10 cellular contexts compared by ENCODE assay signal in genomic region chr2:19021100-19021476, GRCh38.
DNase-seq lines count a peak whose midpoint lies in the region; ATAC-seq and TF ChIP-seq lines count a peak whose summit lies in the region.
"Had no signal": no experiment of that assay in that cellular context is flagged by ENCODE, and none has a peak within 500 bp of the region (broad histone marks: within the 10 kb centered on the region; RNA-seq: fewer than 3 reads in every experiment).

No MANE protein-coding gene starts in this region.

- H3K27me3 ChIP-seq in heart left ventricle (no peaks in the 10 kb centered on the region), esophagus squamous epithelium (no peaks in the 10 kb centered on the region)

- TF ChIP-seq POLR2A in heart left ventricle (IDR thresholded peaks at IDR 0.05) (no peak), esophagus squamous epithelium (IDR thresholded peaks at IDR 0.05) (no peak)

- H3K36me3 ChIP-seq in heart left ventricle (no peaks in the 10 kb centered on the region), esophagus squamous epithelium (no peaks in the 10 kb centered on the region)

- no peak overlapping the region for H3K4me3 Mint-ChIP-seq in activated T-cell treated with anti-CD3 and anti-CD28 coated beads, Interleukin-2, amount 50 U/mL, for 4 hours
- H3K4me3 Mint-ChIP-seq in stimulated activated effector memory CD8-positive, alpha-beta T cell treated with anti-CD3 and anti-CD28 coated beads, Interleukin-12 subunit alpha, Interleukin-12 subunit beta, amount 100 ng/mL, for 72 hours = no peak overlapping the region

- peaks cover 4% of the 10 kb centered on the region for H3K36me3 Mint-ChIP-seq in activated T-cell treated with anti-CD3 and anti-CD28 coated beads, Interleukin-2, amount 50 U/mL, for 4 hours (ENCODE audit: insufficient read depth)
- H3K36me3 Mint-ChIP-seq in stimulated activated effector memory CD8-positive, alpha-beta T cell treated with anti-CD3 and anti-CD28 coated beads, Interleukin-12 subunit alpha, Interleukin-12 subunit beta, amount 100 ng/mL, for 72 hours = no peaks in the 10 kb centered on the region

- TF ChIP-seq CTCF in heart left ventricle (IDR thresholded peaks at IDR 0.05) = no peak
- TF ChIP-seq CTCF in esophagus squamous epithelium (IDR thresholded peaks at IDR 0.05) = no peak

- peak; percentile 71 to 96 (median 84) for ATAC-seq in heart left ventricle
- ATAC-seq in HG03432 (IDR thresholded peaks at IDR 0.05; ENCODE audit: unreplicated experiment) = no peak
- no peak for ATAC-seq in activated T-cell treated with anti-CD3 and anti-CD28 coated beads, Interleukin-2, amount 50 U/mL, for 4 hours
- no peak for ATAC-seq in stimulated activated effector memory CD8-positive, alpha-beta T cell treated with anti-CD3 and anti-CD28 coated beads, Interleukin-12 subunit alpha, Interleukin-12 subunit beta, amount 100 ng/mL, for 72 hours

- peak; percentile 57 for DNase-seq in GM04504 (ENCODE audit: low read depth)
- peak; percentile 70 for DNase-seq in SW480 (ENCODE audit: low spot score)
- DNase-seq in heart left ventricle = no peak
- DNase-seq in renal cortical epithelial cell (ENCODE audit: low read depth) = peak; percentile 81
- DNase-seq in activated T-cell treated with anti-CD3 and anti-CD28 coated beads, Interleukin-2, amount 50 U/mL, for 4 hours = no peak
- DNase-seq in esophagus squamous epithelium (lab: John Stamatoyannopoulos, UW) = no peak
- no peak for DNase-seq in stimulated activated effector memory CD8-positive, alpha-beta T cell treated with anti-CD3 and anti-CD28 coated beads, Interleukin-12 subunit alpha, Interleukin-12 subunit beta, amount 100 ng/mL, for 72 hours (ENCODE audit: low spot score in 2 of 2)
- DNase-seq: anterior cingulate cortex, posterior cingulate gyrus had no signal

- H3K9me3 Mint-ChIP-seq in activated T-cell treated with anti-CD3 and anti-CD28 coated beads, Interleukin-2, amount 50 U/mL, for 4 hours = no peaks in the 10 kb centered on the region
- peaks cover 10% of the 10 kb centered on the region for H3K9me3 Mint-ChIP-seq in stimulated activated effector memory CD8-positive, alpha-beta T cell treated with anti-CD3 and anti-CD28 coated beads, Interleukin-12 subunit alpha, Interleukin-12 subunit beta, amount 100 ng/mL, for 72 hours

- H3K9me3 ChIP-seq in heart left ventricle (peaks cover 0 to under 1% (median 0%) of the 10 kb centered on the region in 12 donors), esophagus squamous epithelium (no peaks in the 10 kb centered on the region)

- H3K4me1 ChIP-seq in heart left ventricle (peaks cover 0 to 11% (median 2%) of the 10 kb centered on the region in 12 donors), esophagus squamous epithelium (no peaks in the 10 kb centered on the region)

- H3K4me3 ChIP-seq in heart left ventricle (no peak overlapping the region), esophagus squamous epithelium (no peak overlapping the region)

- no peaks in the 10 kb centered on the region for H3K4me1 Mint-ChIP-seq in activated T-cell treated with anti-CD3 and anti-CD28 coated beads, Interleukin-2, amount 50 U/mL, for 4 hours (ENCODE audit: low read depth)
- H3K4me1 Mint-ChIP-seq in stimulated activated effector memory CD8-positive, alpha-beta T cell treated with anti-CD3 and anti-CD28 coated beads, Interleukin-12 subunit alpha, Interleukin-12 subunit beta, amount 100 ng/mL, for 72 hours = no peaks in the 10 kb centered on the region

- peak overlapping the region in 3 of 12 donors; percentile 4 to 29 (median 18) for H3K27ac ChIP-seq in heart left ventricle
- H3K27ac ChIP-seq in esophagus squamous epithelium = no peak overlapping the region

- no peak overlapping the region for H3K27ac Mint-ChIP-seq in stimulated activated effector memory CD8-positive, alpha-beta T cell treated with anti-CD3 and anti-CD28 coated beads, Interleukin-12 subunit alpha, Interleukin-12 subunit beta, amount 100 ng/mL, for 72 hours

- intact Hi-C loops in heart left ventricle (cut with DNase I) = no loop called here
- intact Hi-C loops in esophagus squamous epithelium (cut with DNase I) = no loop called here

- no peaks in the 10 kb centered on the region for H3K27me3 Mint-ChIP-seq in activated T-cell treated with anti-CD3 and anti-CD28 coated beads, Interleukin-2, amount 50 U/mL, for 4 hours (ENCODE audit: low read depth)

- WGBS in heart left ventricle, 4 donors = 54 to 67% (median 54%) methylated on average over 4 of the region's 4 CpGs
- 25 to 40% methylated on average over 3 to 4 of the region's 4 CpGs for WGBS in esophagus squamous epithelium, 2 donors

Comparison
In these comparisons a context has a peak if more than half of its experiments do, and no peak if none do; other contexts are left out.
1. DNase-seq: peak in GM04504 (single experiment), SW480 (single experiment) and renal cortical epithelial cell (single experiment); none in heart left ventricle (0 of 5), activated T-cell treated with anti-CD3 and anti-CD28 coated beads, Interleukin-2, amount 50 U/mL, for 4 hours (single experiment), esophagus squamous epithelium (single experiment) and stimulated activated effector memory CD8-positive, alpha-beta T cell treated with anti-CD3 and anti-CD28 coated beads, Interleukin-12 subunit alpha, Interleukin-12 subunit beta, amount 100 ng/mL, for 72 hours (0 of 2).
2. ATAC-seq: peak in heart left ventricle (4 of 4); none in HG03432 (single experiment), activated T-cell treated with anti-CD3 and anti-CD28 coated beads, Interleukin-2, amount 50 U/mL, for 4 hours (0 of 2) and stimulated activated effector memory CD8-positive, alpha-beta T cell treated with anti-CD3 and anti-CD28 coated beads, Interleukin-12 subunit alpha, Interleukin-12 subunit beta, amount 100 ng/mL, for 72 hours (single experiment).